18 cellular contexts compared by ENCODE assay signal in genomic region chr9:130311774-130312140, GRCh38. TPM values are rescaled to one million over a fixed set of nuclear protein-coding genes. Genes with fewer than 3 reads are reported as not detected.
"Had no signal": no experiment of that assay in that cellular context is flagged by ENCODE, and none has a peak within 500 bp of the region (broad histone marks: within the 10 kb centered on the region; RNA-seq: fewer than 3 reads in every experiment).

No MANE protein-coding gene starts in this region.

- H3K36me3 Mint-ChIP-seq: activated naive CD8-positive, alpha-beta T cell; immature natural killer cell; natural killer cell treated with Interleukin-12 subunit alpha and Interleukin-12 subunit beta and Interleukin-15 and Interleukin-18, amount 100 ng/mL, for 72 hours had no signal

- H3K27me3 ChIP-seq: esophagus muscularis mucosa, gastroesophageal sphincter, heart left ventricle had no signal

- DNase-seq: activated CD4-positive, alpha-beta T cell treated with anti-CD3 and anti-CD28 coated beads for 1 hour; activated CD4-positive, alpha-beta T cell treated with anti-CD3 and anti-CD28 coated beads, Interleukin-2, amount 50 U/mL, for 48 hours; activated gamma-delta T cell treated with Interleukin-2 at 50 U/mL for 16 hours; dermis blood vessel endothelial cell; effector memory CD4-positive, alpha-beta T cell; immature natural killer cell; stimulated activated naive CD8-positive, alpha-beta T cell treated with anti-CD3 and anti-CD28 coated beads, Interleukin-15, Interleukin-2, amounts not matched to agents 100 U/mL and 50 U/mL, for 24 hours; substantia nigra; T-helper 2 cell; tibial artery; WERI-Rb-1 had no signal

- H3K4me1 Mint-ChIP-seq: immature natural killer cell had no signal

- ATAC-seq: gastroesophageal sphincter; heart left ventricle; natural killer cell treated with Interleukin-12 subunit alpha and Interleukin-12 subunit beta and Interleukin-15 and Interleukin-18, amount 100 ng/mL, for 72 hours; stimulated activated naive CD8-positive, alpha-beta T cell treated with anti-CD3 and anti-CD28 coated beads, Interleukin-15, Interleukin-2, amounts not matched to agents 100 U/mL and 50 U/mL, for 24 hours had no signal

- H3K4me3 ChIP-seq: esophagus muscularis mucosa, gastroesophageal sphincter, heart left ventricle, lung, tibial artery had no signal

- H3K4me1 ChIP-seq: tibial artery had no signal

- H3K27me3 Mint-ChIP-seq: activated naive CD8-positive, alpha-beta T cell had no signal

- H3K9me3 Mint-ChIP-seq: immature natural killer cell; natural killer cell treated with Interleukin-12 subunit alpha and Interleukin-12 subunit beta and Interleukin-15 and Interleukin-18, amount 100 ng/mL, for 72 hours had no signal

- H3K36me3 ChIP-seq: tibial artery, WERI-Rb-1 had no signal

- H3K9me3 ChIP-seq: esophagus muscularis mucosa, gastroesophageal sphincter, heart left ventricle, tibial artery had no signal

- H3K27ac ChIP-seq: tibial artery, WERI-Rb-1 had no signal

- H3K27ac Mint-ChIP-seq: activated naive CD8-positive, alpha-beta T cell; immature natural killer cell; natural killer cell treated with Interleukin-12 subunit alpha and Interleukin-12 subunit beta and Interleukin-15 and Interleukin-18, amount 100 ng/mL, for 72 hours had no signal

- H3K4me3 Mint-ChIP-seq: activated naive CD8-positive, alpha-beta T cell; immature natural killer cell; natural killer cell treated with Interleukin-12 subunit alpha and Interleukin-12 subunit beta and Interleukin-15 and Interleukin-18, amount 100 ng/mL, for 72 hours had no signal

RNA-seq across cellular contexts. Expression of gene HMCN2, which starts 46.2 kb away (rescaled TPM):
- total RNA-seq: natural killer cell treated with Interleukin-12 subunit alpha and Interleukin-12 subunit beta and Interleukin-15 and Interleukin-18, amount 100 ng/mL, for 72 hours; renal cortical epithelial cell had no signal
- polyA plus RNA-seq: immature natural killer cell had no signal
